ENCODE assay signal across 10 cellular contexts in genomic region chr2:67846341-67847070, GRCh38.
DNase-seq lines count a peak whose midpoint lies in the region; ATAC-seq, FAIRE-seq and TF ChIP-seq lines count a peak whose summit lies in the region.
"Had no signal": no experiment of that assay in that cellular context is flagged by ENCODE, and none has a peak within 500 bp of the region (broad histone marks: within the 10 kb centered on the region; RNA-seq: fewer than 3 reads in every experiment).

No MANE protein-coding gene starts in this region.

- no peaks in the 10 kb centered on the region for H3K9me3 ChIP-seq in pancreas
- H3K9me3 ChIP-seq: BLaER1 had no signal

- peak; percentile 87 for ATAC-seq in Right ventricle myocardium inferior
- peak; percentile 96 to 99 (median 98) for ATAC-seq in pancreas
- no peak for ATAC-seq in HG03354 (IDR thresholded peaks at IDR 0.05; ENCODE audit: poor library complexity, severe bottlenecking, unreplicated experiment)

- TF ChIP-seq CTCF in pancreas (IDR thresholded peaks at IDR 0.05): peak; percentile 56 to 71 (median 63)

- peak; percentile 15 to 24 for DNase-seq in NOMO-1 (lab: John Stamatoyannopoulos, UW; ENCODE audit: unreplicated experiment in 2 of 2)
- no peak for DNase-seq in NOMO-1 treated with dmso at 0.1 percent for 144 hours (lab: John Stamatoyannopoulos, UW; ENCODE audit: unreplicated experiment)
- DNase-seq in HT-29 (ENCODE audit: low spot score): peak; percentile 98
- peak; percentile 94 for DNase-seq in NCI-H774 (lab: John Stamatoyannopoulos, UW)
- DNase-seq in activated naive CD8-positive, alpha-beta T cell treated with anti-CD3 and anti-CD28 coated beads for 36 hours: peak; percentile 16
- peak; percentile 75 for DNase-seq in Right ventricle myocardium inferior (ENCODE audit: missing footprints)
- peak; percentile 74 to 96 (median 92) for DNase-seq in pancreas

- no peaks in the 10 kb centered on the region for H3K27me3 ChIP-seq in pancreas
- H3K27me3 ChIP-seq: BLaER1 had no signal

- 3 to 4% methylated on average over 16 of the region's 16 CpGs for WGBS in pancreas, 2 donors

- intact Hi-C loops in Right ventricle myocardium inferior (cut with DNase I): loop anchor here (10.0 kb wide), 2 partner anchors 188 to 392 kb away; no protein-coding TSS in a partner anchor
- intact Hi-C loops in pancreas (cut with DNase I): no loop called here

- FAIRE-seq in pancreas (lab: Jason Lieb, UNC): peak; percentile 37

- peaks cover 8% of the 10 kb centered on the region for H3K27me3 Mint-ChIP-seq in activated naive CD8-positive, alpha-beta T cell treated with anti-CD3 and anti-CD28 coated beads for 36 hours

- H3K27ac ChIP-seq in pancreas: peak overlapping the region in 2 of 4 donors; percentile 46 to 59
- H3K27ac ChIP-seq: BLaER1 had no signal

- H3K4me3 ChIP-seq in pancreas: peak overlapping the region in 1 of 4 donors; percentile 15
- H3K4me3 ChIP-seq: BLaER1 had no signal

- H3K36me3 Mint-ChIP-seq in activated naive CD8-positive, alpha-beta T cell treated with anti-CD3 and anti-CD28 coated beads for 36 hours: no peaks in the 10 kb centered on the region

- no peaks in the 10 kb centered on the region for H3K9me3 Mint-ChIP-seq in activated naive CD8-positive, alpha-beta T cell treated with anti-CD3 and anti-CD28 coated beads for 36 hours
- H3K9me3 Mint-ChIP-seq: dendritic cell treated with granulocyte-macrophage colony-stimulating factor and Interleukin-4, amounts not matched to agents 40 ng/mL and 50 ng/mL, for 4 days had no signal

- H3K27ac Mint-ChIP-seq in activated naive CD8-positive, alpha-beta T cell treated with anti-CD3 and anti-CD28 coated beads for 36 hours: no peak overlapping the region
- H3K27ac Mint-ChIP-seq: dendritic cell treated with granulocyte-macrophage colony-stimulating factor and Interleukin-4, amounts not matched to agents 40 ng/mL and 50 ng/mL, for 4 days had no signal

- peaks cover 3 to 8% (median 7%) of the 10 kb centered on the region in 3 donors for H3K4me1 ChIP-seq in pancreas
- H3K4me1 ChIP-seq: BLaER1 had no signal

- no peaks in the 10 kb centered on the region for H3K36me3 ChIP-seq in pancreas
- H3K36me3 ChIP-seq: BLaER1 had no signal

- H3K4me3 Mint-ChIP-seq in activated naive CD8-positive, alpha-beta T cell treated with anti-CD3 and anti-CD28 coated beads for 36 hours: no peak overlapping the region
- H3K4me3 Mint-ChIP-seq: dendritic cell treated with granulocyte-macrophage colony-stimulating factor and Interleukin-4, amounts not matched to agents 40 ng/mL and 50 ng/mL, for 4 days had no signal

- H3K4me1 Mint-ChIP-seq in activated naive CD8-positive, alpha-beta T cell treated with anti-CD3 and anti-CD28 coated beads for 36 hours: no peaks in the 10 kb centered on the region
